Comparison of ENCODE assay signal across 8 cellular contexts in genomic region chr16:2679902-2680301, GRCh38. TPM values are rescaled to one million over a fixed set of nuclear protein-coding genes. Genes with fewer than 3 reads are reported as not detected.
A peak's percentile ranks its signal among the peaks of the same experiment; 100 is the strongest.
DNase-seq lines count a peak whose midpoint lies in the region; ATAC-seq and TF ChIP-seq lines count a peak whose summit lies in the region.
"Not testable (repeated sequence)": the region's sequence is repeated elsewhere in the genome, so short reads cannot be mapped to it uniquely, and the experiment has no call there.

No MANE protein-coding gene starts in this region.

- WGBS in endodermal cell (ENCODE audit: insufficient coverage in 1 of 2, insufficient read length in 1 of 2), 2 experiments = 73 to 79% methylated on average over 2 to 4 of the region's 4 CpGs
- WGBS in right cardiac atrium = 76% methylated on average over 4 of the region's 4 CpGs
- WGBS in stomach, 5 donors = 38 to 59% (median 50%) methylated on average over 4 of the region's 4 CpGs

- not testable (repeated sequence) for H4K20me1 ChIP-seq in PC-9 (ENCODE audit: insufficient read depth)

- peak overlapping the region; percentile 84 for H3K27ac Mint-ChIP-seq in activated T-cell treated with anti-CD3 and anti-CD28 coated beads, Interleukin-2, amount 50 U/mL, for 24 hours
- not testable (repeated sequence) for H3K27ac Mint-ChIP-seq in endodermal cell, nephron

- H3K4me1 Mint-ChIP-seq in activated T-cell treated with anti-CD3 and anti-CD28 coated beads, Interleukin-2, amount 50 U/mL, for 24 hours (ENCODE audit: low read depth) = peaks cover 31% of the 10 kb centered on the region
- not testable (repeated sequence) for H3K4me1 Mint-ChIP-seq in endodermal cell
- peaks cover 12% of the 10 kb centered on the region for H3K4me1 Mint-ChIP-seq in nephron

- H3K36me3 ChIP-seq in ACC112 (ENCODE audit: insufficient read depth, low read length); PC-9 (ENCODE audit: low read depth); endodermal cell (ENCODE audit: control insufficient read depth, insufficient read depth, low read length); stomach: not testable (repeated sequence)

- H3K9me2 ChIP-seq in PC-9 (ENCODE audit: insufficient read depth) = not testable (repeated sequence)

- not testable (repeated sequence) for H3K27me3 Mint-ChIP-seq in activated T-cell treated with anti-CD3 and anti-CD28 coated beads, Interleukin-2, amount 50 U/mL, for 24 hours; endodermal cell (ENCODE audit: insufficient read depth); nephron (ENCODE audit: low read depth)

- H3K9me3 ChIP-seq in PC-9 (ENCODE audit: insufficient read depth, low read depth); endodermal cell (ENCODE audit: control insufficient read depth, low read length); right cardiac atrium (ENCODE audit: control insufficient read depth, low read length); stomach: not testable (repeated sequence)

- peaks cover 38% of the 10 kb centered on the region for H3F3A ChIP-seq in PC-9 (ENCODE audit: insufficient read depth, low read depth)

- intact Hi-C loops in PC-9 (cut with micrococcal nuclease; ENCODE audit: unreplicated experiment) = loop anchor here (5.0 kb wide), 1 partner anchor 72 kb away; the partner anchor contains the start of gene SRRM2
- intact Hi-C loops in right cardiac atrium (cut with DNase I); stomach (cut with DNase I; ENCODE audit: low total_unique reads): not testable (repeated sequence)

- CTCF ChIA-PET in PC-9 (lab: Charles Lee) = not testable (repeated sequence)

- TF ChIP-seq POLR2A in stomach (IDR thresholded peaks at IDR 0.05) = not testable (repeated sequence)

- ATAC-seq in right cardiac atrium = peak in 1 of 2 donors; percentile 6

- peaks cover 31% of the 10 kb centered on the region for H3K36me3 Mint-ChIP-seq in activated T-cell treated with anti-CD3 and anti-CD28 coated beads, Interleukin-2, amount 50 U/mL, for 24 hours (ENCODE audit: low read depth)
- H3K36me3 Mint-ChIP-seq in endodermal cell (ENCODE audit: low read depth); nephron (ENCODE audit: low read depth): not testable (repeated sequence)

- H3K27me3 ChIP-seq in ACC112 (ENCODE audit: insufficient read depth, low read length); PC-9 (ENCODE audit: insufficient read depth, low read depth); endodermal cell (ENCODE audit: control insufficient read depth, insufficient read depth, low read length, poor library complexity, severe bottlenecking); right cardiac atrium (ENCODE audit: control insufficient read depth, insufficient read depth); stomach: not testable (repeated sequence)

- POLR2A ChIA-PET in PC-9 (lab: Charles Lee; ENCODE audit: unreplicated experiment) = not testable (repeated sequence)

- peak overlapping the region; percentile 85; the same call in 1 of the 2 replicates for H3K4me2 ChIP-seq in PC-9

- not testable (repeated sequence) for H3K9me3 Mint-ChIP-seq in activated T-cell treated with anti-CD3 and anti-CD28 coated beads, Interleukin-2, amount 50 U/mL, for 24 hours; endodermal cell; nephron

- H3K4me3 ChIP-seq in ACC112 (ENCODE audit: low read depth, low read length); PC-9; endodermal cell (ENCODE audit: low read length); right cardiac atrium (ENCODE audit: low read length); stomach: not testable (repeated sequence)

- H3K4me1 ChIP-seq in ACC112 (ENCODE audit: control insufficient read depth, insufficient read depth, low read length, unreplicated experiment) (peaks cover 23% of the 10 kb centered on the region), PC-9 (replicated peaks; ENCODE audit: insufficient read depth) (peaks cover 33% of the 10 kb centered on the region), stomach (peaks cover 0 to 30% (median 28%) of the 10 kb centered on the region in 4 donors)
- H3K4me1 ChIP-seq in endodermal cell (ENCODE audit: control insufficient read depth, insufficient read depth, low read length); right cardiac atrium (ENCODE audit: control insufficient read depth, insufficient read depth, low read length): not testable (repeated sequence)

- DNase-seq in NCI-H187 (lab: John Stamatoyannopoulos, UW) (peak; percentile 51 to 80), endodermal cell (peak; percentile 11), right cardiac atrium (peak in 1 of 3 donors; percentile 40)
- not testable (repeated sequence) for DNase-seq in PC-9; activated T-cell treated with anti-CD3 and anti-CD28 coated beads, Interleukin-2, amount 50 U/mL, for 24 hours; stomach

- H3K9ac ChIP-seq in endodermal cell (ENCODE audit: extremely low read depth, low read length, poor library complexity, severe bottlenecking) = not testable (repeated sequence)

- H2AFZ ChIP-seq in ACC112 (ENCODE audit: low read length, unreplicated experiment); PC-9: not testable (repeated sequence)

- H3K27ac ChIP-seq in ACC112 (ENCODE audit: low read depth, low read length) (peak overlapping the region; percentile 79; the same call in 1 of the 2 replicates), right cardiac atrium (ENCODE audit: low read length) (peak overlapping the region; percentile 61), stomach (peak overlapping the region; percentile 77 to 91 (median 87))
- not testable (repeated sequence) for H3K27ac ChIP-seq in PC-9; endodermal cell (ENCODE audit: low read depth, low read length)

- peak overlapping the region; percentile 96 for H3K4me3 Mint-ChIP-seq in activated T-cell treated with anti-CD3 and anti-CD28 coated beads, Interleukin-2, amount 50 U/mL, for 24 hours
- not testable (repeated sequence) for H3K4me3 Mint-ChIP-seq in endodermal cell
- H3K4me3 Mint-ChIP-seq in nephron = peak overlapping the region; percentile 68 to 80 (median 76)

- not testable (repeated sequence) for BruUV-seq in PC-9 (replicated peaks; lab: Mats Ljungman, UMichigan)

- H3K79me2 ChIP-seq in ACC112 (ENCODE audit: control insufficient read depth, insufficient read depth, low read length, unreplicated experiment) (peaks cover 34% of the 10 kb centered on the region), PC-9 (ENCODE audit: low read depth) (peaks cover 45% of the 10 kb centered on the region)

- not testable (repeated sequence) for TF ChIP-seq CTCF in PC-9 (conservative IDR thresholded peaks at IDR 0.05); endodermal cell (conservative IDR thresholded peaks at IDR 0.05); nephron (IDR thresholded peaks at IDR 0.05; ENCODE audit: unreplicated experiment in 3 of 3); stomach (IDR thresholded peaks at IDR 0.05)

- not testable (repeated sequence) for TF ChIP-seq EP300 in stomach (IDR thresholded peaks at IDR 0.05)

RNA-seq across cellular contexts. Expression of gene KCTD5, which starts 2.4 kb away (rescaled TPM):
- total RNA-seq in PC-9 (2021) = 60.4 and 66.5 TPM in 2 replicates
- total RNA-seq in endodermal cell = 10 to 100 TPM; 29.8 to 32.6 TPM
- 26.2 TPM for polyA plus RNA-seq in endodermal cell (2013, experiment 1 of 2)
- 27.1 TPM for polyA plus RNA-seq in endodermal cell (2013, experiment 2 of 2)
- total RNA-seq in right cardiac atrium = 10 to 100 TPM; 10.6 to 13.7 (median 12.0) TPM
- polyA plus RNA-seq in right cardiac atrium = 11.1 TPM
- total RNA-seq in stomach = 10 to 100 TPM in 4 of 5 donors, under 1 TPM in 1; 0.89 to 45.6 (median 27.2) TPM
- 10 to 100 TPM; 14.4 to 28.6 (median 14.7) TPM for polyA plus RNA-seq in stomach

RNA-seq across cellular contexts. Expression of gene PRSS27, which starts 40.1 kb away (rescaled TPM):
- total RNA-seq in PC-9 (2021) = 14.8 and 21.2 TPM in 2 replicates
- total RNA-seq in endodermal cell = 1 to 10 TPM; 3.7 to 4.2 TPM
- 4.2 TPM for polyA plus RNA-seq in endodermal cell (2013, experiment 1 of 2)
- polyA plus RNA-seq in endodermal cell (2013, experiment 2 of 2) = 2.7 TPM
- under 1 TPM; 0.32 to 0.64 (median 0.37) TPM for total RNA-seq in right cardiac atrium
- polyA plus RNA-seq in right cardiac atrium = 0.25 TPM
- total RNA-seq in stomach = under 1 TPM in 1 of 5 donors, not detected in 4; 0.55 TPM
- 10 to 100 TPM in 1 of 3 donors, under 1 TPM in 2; 0.50 to 74.4 (median 0.76) TPM for polyA plus RNA-seq in stomach
